ENCODE assay signal across 1 cellular context in the genomic region with DNA sequence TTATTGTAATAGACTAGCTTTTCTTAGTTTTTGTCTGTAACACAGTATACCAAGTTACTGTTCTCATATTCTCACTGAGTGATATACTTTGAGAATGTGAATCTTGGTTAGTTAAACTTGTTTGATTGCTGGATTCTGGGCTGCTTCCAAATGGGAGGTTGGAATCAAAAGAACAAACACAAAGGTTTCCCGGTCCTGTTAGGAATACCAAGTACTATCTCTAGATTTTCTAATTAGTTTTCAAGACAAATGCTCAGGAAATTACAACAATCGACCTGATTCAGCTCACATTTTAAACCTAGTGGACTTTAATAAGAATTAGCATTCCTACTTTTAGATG.
TF ChIP-seq lines count a peak whose summit lies in the region.

No MANE protein-coding gene starts in this region.

TF ChIP-seq in SK-N-SH, 30 proteins besides CTCF, POLR2A, EP300 and RAD21 (continued from another document):
- TF ChIP-seq, protein P1, sequence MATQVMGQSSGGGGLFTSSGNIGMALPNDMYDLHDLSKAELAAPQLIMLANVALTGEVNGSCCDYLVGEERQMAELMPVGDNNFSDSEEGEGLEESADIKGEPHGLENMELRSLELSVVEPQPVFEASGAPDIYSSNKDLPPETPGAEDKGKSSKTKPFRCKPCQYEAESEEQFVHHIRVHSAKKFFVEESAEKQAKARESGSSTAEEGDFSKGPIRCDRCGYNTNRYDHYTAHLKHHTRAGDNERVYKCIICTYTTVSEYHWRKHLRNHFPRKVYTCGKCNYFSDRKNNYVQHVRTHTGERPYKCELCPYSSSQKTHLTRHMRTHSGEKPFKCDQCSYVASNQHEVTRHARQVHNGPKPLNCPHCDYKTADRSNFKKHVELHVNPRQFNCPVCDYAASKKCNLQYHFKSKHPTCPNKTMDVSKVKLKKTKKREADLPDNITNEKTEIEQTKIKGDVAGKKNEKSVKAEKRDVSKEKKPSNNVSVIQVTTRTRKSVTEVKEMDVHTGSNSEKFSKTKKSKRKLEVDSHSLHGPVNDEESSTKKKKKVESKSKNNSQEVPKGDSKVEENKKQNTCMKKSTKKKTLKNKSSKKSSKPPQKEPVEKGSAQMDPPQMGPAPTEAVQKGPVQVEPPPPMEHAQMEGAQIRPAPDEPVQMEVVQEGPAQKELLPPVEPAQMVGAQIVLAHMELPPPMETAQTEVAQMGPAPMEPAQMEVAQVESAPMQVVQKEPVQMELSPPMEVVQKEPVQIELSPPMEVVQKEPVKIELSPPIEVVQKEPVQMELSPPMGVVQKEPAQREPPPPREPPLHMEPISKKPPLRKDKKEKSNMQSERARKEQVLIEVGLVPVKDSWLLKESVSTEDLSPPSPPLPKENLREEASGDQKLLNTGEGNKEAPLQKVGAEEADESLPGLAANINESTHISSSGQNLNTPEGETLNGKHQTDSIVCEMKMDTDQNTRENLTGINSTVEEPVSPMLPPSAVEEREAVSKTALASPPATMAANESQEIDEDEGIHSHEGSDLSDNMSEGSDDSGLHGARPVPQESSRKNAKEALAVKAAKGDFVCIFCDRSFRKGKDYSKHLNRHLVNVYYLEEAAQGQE (IDR thresholded peaks at IDR 0.05; ENCODE audit: low read depth, low read length), result no peak
- TF ChIP-seq, protein P2, sequence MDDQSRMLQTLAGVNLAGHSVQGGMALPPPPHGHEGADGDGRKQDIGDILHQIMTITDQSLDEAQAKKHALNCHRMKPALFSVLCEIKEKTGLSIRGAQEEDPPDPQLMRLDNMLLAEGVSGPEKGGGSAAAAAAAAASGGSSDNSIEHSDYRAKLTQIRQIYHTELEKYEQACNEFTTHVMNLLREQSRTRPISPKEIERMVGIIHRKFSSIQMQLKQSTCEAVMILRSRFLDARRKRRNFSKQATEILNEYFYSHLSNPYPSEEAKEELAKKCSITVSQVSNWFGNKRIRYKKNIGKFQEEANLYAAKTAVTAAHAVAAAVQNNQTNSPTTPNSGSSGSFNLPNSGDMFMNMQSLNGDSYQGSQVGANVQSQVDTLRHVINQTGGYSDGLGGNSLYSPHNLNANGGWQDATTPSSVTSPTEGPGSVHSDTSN (IDR thresholded peaks at IDR 0.05), result no peak
- TF ChIP-seq RXRA (IDR thresholded peaks at IDR 0.05; ENCODE audit: borderline replicate concordance, low read depth) (no peak), FOXJ3 (CRISPR knock-in tag; IDR thresholded peaks at IDR 0.05) (no peak), EZH2phosphoT487 (IDR thresholded peaks at IDR 0.05; ENCODE audit: borderline replicate concordance, low read depth) (no peak), NRF1 (IDR thresholded peaks at IDR 0.05; ENCODE audit: low read depth, low read length) (no peak), TEAD4 (IDR thresholded peaks at IDR 0.05; ENCODE audit: borderline replicate concordance, insufficient read depth) (no peak), SMC3 (IDR thresholded peaks at IDR 0.05; ENCODE audit: low read depth, low read length) (no peak), TCF12 (IDR thresholded peaks at IDR 0.05) (no peak), GATA2 (CRISPR knock-in tag; IDR thresholded peaks at IDR 0.05) (no peak), RCOR1 (IDR thresholded peaks at IDR 0.05; ENCODE audit: low read length) (no peak), FOXM1 (IDR thresholded peaks at IDR 0.05; ENCODE audit: low read depth) (no peak), NFIC (IDR thresholded peaks at IDR 0.05; ENCODE audit: borderline replicate concordance) (no peak)
- TF ChIP-seq, protein P3, sequence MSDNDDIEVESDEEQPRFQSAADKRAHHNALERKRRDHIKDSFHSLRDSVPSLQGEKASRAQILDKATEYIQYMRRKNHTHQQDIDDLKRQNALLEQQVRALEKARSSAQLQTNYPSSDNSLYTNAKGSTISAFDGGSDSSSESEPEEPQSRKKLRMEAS (IDR thresholded peaks at IDR 0.05; ENCODE audit: low read depth), result no peak
- TF ChIP-seq, protein P4, sequence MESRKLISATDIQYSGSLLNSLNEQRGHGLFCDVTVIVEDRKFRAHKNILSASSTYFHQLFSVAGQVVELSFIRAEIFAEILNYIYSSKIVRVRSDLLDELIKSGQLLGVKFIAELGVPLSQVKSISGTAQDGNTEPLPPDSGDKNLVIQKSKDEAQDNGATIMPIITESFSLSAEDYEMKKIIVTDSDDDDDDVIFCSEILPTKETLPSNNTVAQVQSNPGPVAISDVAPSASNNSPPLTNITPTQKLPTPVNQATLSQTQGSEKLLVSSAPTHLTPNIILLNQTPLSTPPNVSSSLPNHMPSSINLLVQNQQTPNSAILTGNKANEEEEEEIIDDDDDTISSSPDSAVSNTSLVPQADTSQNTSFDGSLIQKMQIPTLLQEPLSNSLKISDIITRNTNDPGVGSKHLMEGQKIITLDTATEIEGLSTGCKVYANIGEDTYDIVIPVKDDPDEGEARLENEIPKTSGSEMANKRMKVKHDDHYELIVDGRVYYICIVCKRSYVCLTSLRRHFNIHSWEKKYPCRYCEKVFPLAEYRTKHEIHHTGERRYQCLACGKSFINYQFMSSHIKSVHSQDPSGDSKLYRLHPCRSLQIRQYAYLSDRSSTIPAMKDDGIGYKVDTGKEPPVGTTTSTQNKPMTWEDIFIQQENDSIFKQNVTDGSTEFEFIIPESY (IDR thresholded peaks at IDR 0.05; ENCODE audit: borderline replicate concordance, low read depth), result no peak
- TF ChIP-seq, protein P5, sequence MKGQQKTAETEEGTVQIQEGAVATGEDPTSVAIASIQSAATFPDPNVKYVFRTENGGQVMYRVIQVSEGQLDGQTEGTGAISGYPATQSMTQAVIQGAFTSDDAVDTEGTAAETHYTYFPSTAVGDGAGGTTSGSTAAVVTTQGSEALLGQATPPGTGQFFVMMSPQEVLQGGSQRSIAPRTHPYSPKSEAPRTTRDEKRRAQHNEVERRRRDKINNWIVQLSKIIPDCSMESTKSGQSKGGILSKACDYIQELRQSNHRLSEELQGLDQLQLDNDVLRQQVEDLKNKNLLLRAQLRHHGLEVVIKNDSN (IDR thresholded peaks at IDR 0.05; ENCODE audit: borderline replicate concordance, low read depth), result no peak
